Comparison of ENCODE assay signal across 22 cellular contexts in genomic region chr6:165090206-165090605, GRCh38.
"Had no signal": no experiment of that assay in that cellular context is flagged by ENCODE, and none has a peak within 500 bp of the region (broad histone marks: within the 10 kb centered on the region; RNA-seq: fewer than 3 reads in every experiment).

No MANE protein-coding gene starts in this region.

- H3K9ac ChIP-seq: neural progenitor cell had no signal

- H3K4me1 ChIP-seq: gastrocnemius medialis, neural progenitor cell had no signal

- H3K4me3 ChIP-seq: coronary artery, dorsolateral prefrontal cortex, gastrocnemius medialis, neural progenitor cell, tibial nerve had no signal

- H3K9me3 ChIP-seq: gastrocnemius medialis had no signal

- H3K4me2 ChIP-seq: neural progenitor cell had no signal

- H3K27ac ChIP-seq: brain microvascular endothelial cell, coronary artery, dorsolateral prefrontal cortex, gastrocnemius medialis, neural progenitor cell, tibial nerve had no signal

- H3K36me3 ChIP-seq: brain microvascular endothelial cell, gastrocnemius medialis, neural progenitor cell, tibial nerve had no signal

- H3K27me3 ChIP-seq: brain microvascular endothelial cell, gastrocnemius medialis, neural progenitor cell, tibial nerve had no signal

- ATAC-seq: gastrocnemius medialis, left ventricle myocardium superior, right cardiac atrium had no signal

- DNase-seq: activated CD4-positive, alpha-beta memory T cell treated with anti-CD3 and anti-CD28 coated beads for 36 hours; activated CD4-positive, alpha-beta T cell treated with anti-CD3 and anti-CD28 coated beads for 48 hours; activated CD8-positive, alpha-beta memory T cell treated with anti-CD3 and anti-CD28 coated beads, Interleukin-2, amount 50 U/mL, for 4 hours; activated gamma-delta T cell; activated naive CD4-positive, alpha-beta T cell treated with anti-CD3 and anti-CD28 coated beads, Interleukin-2, amount 10 ng/mL, durations not matched to agents 7 days and 5 days; activated T-cell treated with anti-CD3 and anti-CD28 coated beads, Interleukin-2, amount 50 U/mL, for 24 hours; amniotic stem cell; brain microvascular endothelial cell; dorsolateral prefrontal cortex; effector memory CD4-positive, alpha-beta T cell; gastrocnemius medialis; glutamatergic neuron; islet precursor cell; left ventricle myocardium superior; naive B cell; posterior cingulate gyrus; right cardiac atrium; stimulated activated CD4-positive, alpha-beta T cell treated with anti-CD3 and anti-CD28 coated beads, Interleukin-2, amount 100 ng/mL, for 48 hours; stimulated activated naive CD4-positive, alpha-beta T cell treated with Interleukin-2 at 50 U/mL for 16 hours had no signal

- H2AFZ ChIP-seq: neural progenitor cell had no signal
